8 cellular contexts compared by ENCODE assay signal in genomic region chr17:81514485-81514734, GRCh38.
A peak's percentile ranks its signal among the peaks of the same experiment; 100 is the strongest.
DNase-seq lines count a peak whose midpoint lies in the region; ATAC-seq and TF ChIP-seq lines count a peak whose summit lies in the region.

No MANE protein-coding gene starts in this region.

- TF ChIP-seq CTCF in RWPE1 (conservative IDR thresholded peaks at IDR 0.05; ENCODE audit: low read depth): no peak
- TF ChIP-seq CTCF in fibroblast of mammary gland (conservative IDR thresholded peaks at IDR 0.05; ENCODE audit: control insufficient read depth, insufficient read depth, low read depth, low read length): no peak
- no peak for TF ChIP-seq CTCF in retinal pigment epithelial cell (conservative IDR thresholded peaks at IDR 0.05; ENCODE audit: low read depth, low read length)

- H3K27ac ChIP-seq in RWPE1: peak overlapping the region; percentile 99

- ATAC-seq in GM19452 (IDR thresholded peaks at IDR 0.05; ENCODE audit: unreplicated experiment): no peak

- POLR2A ChIA-PET in RWPE1 (lab: Yijun Ruan, JAX; ENCODE audit: low non-redundant PET): interaction anchor here (0.6 kb wide), 1 partner anchor 41 kb away, joined by 3 read pairs; no protein-coding TSS in a partner anchor

- DNase-seq in RWPE1 (ENCODE audit: low spot score) (no peak), fibroblast of mammary gland (ENCODE audit: low read depth) (no peak), retinal pigment epithelial cell (ENCODE audit: low read depth) (no peak), DMS153 treated with DMSO at 0.1 percent for 48 hours (lab: John Stamatoyannopoulos, UW; ENCODE audit: unreplicated experiment) (no peak), germinal center (ENCODE audit: low spot score) (no peak)
- no peak for DNase-seq in activated effector memory CD4-positive, alpha-beta T cell treated with Interleukin-2 at 50 U/mL for 16 hours

- CTCF ChIA-PET in RWPE1 (lab: Yijun Ruan, JAX): no interaction called here

- peak overlapping the region; percentile 76; the same call in 1 of the 2 replicates for H3K4me3 ChIP-seq in GM08714 (ENCODE audit: low read length)
- H3K4me3 ChIP-seq in fibroblast of mammary gland (ENCODE audit: control insufficient read depth, low read depth, low read length): peak overlapping the region; percentile 42
- H3K4me3 ChIP-seq in retinal pigment epithelial cell (ENCODE audit: low read length): peak overlapping the region; percentile 57
